In genomic region chr16:25299792-25300590, GRCh38 we compare ENCODE assay signal across 25 cellular contexts.
"Had no signal": no experiment of that assay in that cellular context is flagged by ENCODE, and none has a peak within 500 bp of the region (broad histone marks: within the 10 kb centered on the region; RNA-seq: fewer than 3 reads in every experiment).

No MANE protein-coding gene starts in this region.

- ATAC-seq: mucosa of descending colon; naive thymus-derived CD4-positive, alpha-beta T cell; natural killer cell treated with Interleukin-12 subunit alpha and Interleukin-12 subunit beta and Interleukin-15 and Interleukin-18, amount 100 ng/mL, for 72 hours; sciatic nerve; stimulated activated naive B cell treated with anti-CD40 and anti-IgM and Interleukin-4, amounts not matched to agents 10 μg/mL and 1 μg/mL and 100 μg/mL, for 72 hours; stimulated activated naive CD8-positive, alpha-beta T cell treated with anti-CD3 and anti-CD28 coated beads, Interleukin-15, Interleukin-2, amounts not matched to agents 100 U/mL and 50 U/mL, for 24 hours had no signal

- H3K4me3 ChIP-seq: left ventricle myocardium inferior, lung, mucosa of descending colon, ovary, right atrium auricular region, skin epidermis, stomach, testis, thyroid gland, transverse colon, upper lobe of left lung, vagina had no signal

- H3K36me3 ChIP-seq: left ventricle myocardium inferior, ovary, right atrium auricular region, stomach, thyroid gland, transverse colon, upper lobe of left lung, vagina had no signal

- DNase-seq: islet precursor cell; left ventricle myocardium inferior; mesendoderm; midbrain; mucosa of descending colon; naive thymus-derived CD4-positive, alpha-beta T cell; ovary; stimulated activated CD4-positive, alpha-beta T cell treated with anti-CD3 and anti-CD28 coated beads, Interleukin-12 subunit alpha, Interleukin-12 subunit beta, amount 100 ng/mL, for 4 hours; stimulated activated CD4-positive, alpha-beta T cell treated with anti-CD3 and anti-CD28 coated beads, Interleukin-15, amount 100 ng/mL, for 24 hours; stimulated activated CD4-positive, alpha-beta T cell treated with anti-CD3 and anti-CD28 coated beads, Interleukin-2, amount 100 ng/mL, for 24 hours; stimulated activated CD4-positive, alpha-beta T cell treated with anti-CD3 and anti-CD28 coated beads, Interleukin-4, amount 100 ng/mL, for 1 hour; stimulated activated naive B cell treated with anti-CD40 and anti-IgM and Interleukin-4, amounts not matched to agents 10 μg/mL and 1 μg/mL and 100 μg/mL, for 72 hours; stimulated activated naive CD8-positive, alpha-beta T cell treated with anti-CD3 and anti-CD28 coated beads, Interleukin-15, Interleukin-2, amounts not matched to agents 100 U/mL and 50 U/mL, for 24 hours; stomach; testis; thyroid gland; transverse colon; upper lobe of left lung had no signal

- H3K9me3 ChIP-seq: mucosa of descending colon, ovary, testis, thyroid gland, transverse colon, upper lobe of left lung, vagina had no signal

- H3K27me3 ChIP-seq: ovary, right atrium auricular region, testis, thyroid gland, transverse colon, upper lobe of left lung, vagina had no signal

- H3K27ac ChIP-seq: left ventricle myocardium inferior, ovary, right atrium auricular region, skin epidermis, stomach, testis, thyroid gland, transverse colon, upper lobe of left lung, vagina had no signal

- H3K27me3 Mint-ChIP-seq: stimulated activated naive B cell treated with anti-CD40 and anti-IgM and Interleukin-4, amounts not matched to agents 10 μg/mL and 1 μg/mL and 100 μg/mL, for 72 hours had no signal

- H3K27ac Mint-ChIP-seq: natural killer cell treated with Interleukin-12 subunit alpha and Interleukin-12 subunit beta and Interleukin-15 and Interleukin-18, amount 100 ng/mL, for 72 hours; progenitor cell of endocrine pancreas; stimulated activated naive B cell treated with anti-CD40 and anti-IgM and Interleukin-4, amounts not matched to agents 10 μg/mL and 1 μg/mL and 100 μg/mL, for 72 hours had no signal

- H3K36me3 Mint-ChIP-seq: natural killer cell treated with Interleukin-12 subunit alpha and Interleukin-12 subunit beta and Interleukin-15 and Interleukin-18, amount 100 ng/mL, for 72 hours; stimulated activated naive B cell treated with anti-CD40 and anti-IgM and Interleukin-4, amounts not matched to agents 10 μg/mL and 1 μg/mL and 100 μg/mL, for 72 hours had no signal

- H3K9me3 Mint-ChIP-seq: natural killer cell treated with Interleukin-12 subunit alpha and Interleukin-12 subunit beta and Interleukin-15 and Interleukin-18, amount 100 ng/mL, for 72 hours had no signal

- H3K4me3 Mint-ChIP-seq: naive thymus-derived CD4-positive, alpha-beta T cell; natural killer cell treated with Interleukin-12 subunit alpha and Interleukin-12 subunit beta and Interleukin-15 and Interleukin-18, amount 100 ng/mL, for 72 hours; stimulated activated naive B cell treated with anti-CD40 and anti-IgM and Interleukin-4, amounts not matched to agents 10 μg/mL and 1 μg/mL and 100 μg/mL, for 72 hours had no signal

- H3K4me1 Mint-ChIP-seq: stimulated activated naive B cell treated with anti-CD40 and anti-IgM and Interleukin-4, amounts not matched to agents 10 μg/mL and 1 μg/mL and 100 μg/mL, for 72 hours had no signal

- H3K4me1 ChIP-seq: left ventricle myocardium inferior, right atrium auricular region, stomach, testis, thyroid gland, transverse colon, upper lobe of left lung, vagina had no signal
